In genomic region chr18:63366991-63367240, GRCh38 we compare ENCODE assay signal across 8 cellular contexts. TPM values are rescaled to one million over a fixed set of nuclear protein-coding genes. Genes with fewer than 3 reads are reported as not detected.
DNase-seq lines count a peak whose midpoint lies in the region; TF ChIP-seq lines count a peak whose summit lies in the region.

KDSR (minus strand) TSS chr18:63367206; CDS start chr18:63367118, 88 bp downstream.

- H3K4me1 ChIP-seq in Karpas-422 (ENCODE audit: low read length) (peaks cover 16% of the 10 kb centered on the region), vagina (peaks cover 32% of the 10 kb centered on the region)

- H3K9ac ChIP-seq in Karpas-422 (ENCODE audit: low read length), result peak within 1 kb of the TSS; percentile 93

- peak within 1 kb of the TSS; percentile 84 for H3K4me3 Mint-ChIP-seq in dendritic cell treated with granulocyte-macrophage colony-stimulating factor and Interleukin-4, amounts not matched to agents 40 ng/mL and 50 ng/mL, for 4 days
- H3K4me3 Mint-ChIP-seq in mesothelial cell of epicardium, result peak within 1 kb of the TSS; percentile 93

- H3K27me3 ChIP-seq in Karpas-422 (ENCODE audit: low read length) (no peaks in the 10 kb centered on the region), vagina (no peaks in the 10 kb centered on the region)

- TF ChIP-seq CTCF in mesothelial cell of epicardium (IDR thresholded peaks at IDR 0.05; ENCODE audit: unreplicated experiment) (no peak), vagina (IDR thresholded peaks at IDR 0.05) (no peak)

- in situ Hi-C loops in KBM-7 (cut with MboI; ENCODE audit: low pct_unique_long_range_greater_than_20kb, low sequenced_read_pairs), result no loop called here

- no peaks in the 10 kb centered on the region for H3K9me3 Mint-ChIP-seq in dendritic cell treated with granulocyte-macrophage colony-stimulating factor and Interleukin-4, amounts not matched to agents 40 ng/mL and 50 ng/mL, for 4 days
- peaks cover 9% of the 10 kb centered on the region for H3K9me3 Mint-ChIP-seq in mesothelial cell of epicardium

- H3K79me2 ChIP-seq in Karpas-422 (ENCODE audit: low read length), result peaks cover 41% of the 10 kb centered on the region

- H3K27ac ChIP-seq in Karpas-422 (ENCODE audit: low read length) (peak within 1 kb of the TSS; percentile 5; the same call in 1 of the 2 replicates), vagina (peak within 1 kb of the TSS; percentile 97)

- peak within 1 kb of the TSS; percentile 80 for H2AFZ ChIP-seq in Karpas-422 (ENCODE audit: low read length)

- peaks cover 2% of the 10 kb centered on the region for H3K27me3 Mint-ChIP-seq in dendritic cell treated with granulocyte-macrophage colony-stimulating factor and Interleukin-4, amounts not matched to agents 40 ng/mL and 50 ng/mL, for 4 days
- no peaks in the 10 kb centered on the region for H3K27me3 Mint-ChIP-seq in mesothelial cell of epicardium (ENCODE audit: low read depth)

- no peaks in the 10 kb centered on the region for H3K9me2 ChIP-seq in Karpas-422 (replicated peaks; ENCODE audit: insufficient read depth, low read length)

- no peaks in the 10 kb centered on the region for H4K20me1 ChIP-seq in Karpas-422 (ENCODE audit: insufficient read depth, low read depth, low read length)

- H3K36me3 Mint-ChIP-seq in dendritic cell treated with granulocyte-macrophage colony-stimulating factor and Interleukin-4, amounts not matched to agents 40 ng/mL and 50 ng/mL, for 4 days (ENCODE audit: low read depth), result peaks cover 9% of the 10 kb centered on the region
- H3K36me3 Mint-ChIP-seq in mesothelial cell of epicardium, result peaks cover 12% of the 10 kb centered on the region

- H3K4me2 ChIP-seq in Karpas-422 (ENCODE audit: low read depth, low read length, poor library complexity, severe bottlenecking), result peak within 1 kb of the TSS; percentile 87

- H3K9me3 ChIP-seq in Karpas-422 (ENCODE audit: low read length) (no peaks in the 10 kb centered on the region), vagina (no peaks in the 10 kb centered on the region)

- intact Hi-C loops in dendritic cell treated with granulocyte-macrophage colony-stimulating factor and Interleukin-4, amounts not matched to agents 40 ng/mL and 50 ng/mL, for 4 days (cut with micrococcal nuclease), result loop anchor here (1.0 to 2.0 kb wide), 2 partner anchors 55 to 130 kb away; partner anchors contain the start of gene VPS4B
- intact Hi-C loops in vagina (cut with DNase I), result loop anchor here (2.0 kb wide), 1 partner anchor 56 kb away; the partner anchor contains the start of gene VPS4B

- peaks cover 26% of the 10 kb centered on the region for H3K4me1 Mint-ChIP-seq in dendritic cell treated with granulocyte-macrophage colony-stimulating factor and Interleukin-4, amounts not matched to agents 40 ng/mL and 50 ng/mL, for 4 days (ENCODE audit: low read depth)
- peaks cover 23% of the 10 kb centered on the region for H3K4me1 Mint-ChIP-seq in mesothelial cell of epicardium

- H3K4me3 ChIP-seq in Karpas-422 (ENCODE audit: low read length), result peak within 1 kb of the TSS; percentile 87
- peak within 1 kb of the TSS; percentile 61 to 89 for H3K4me3 ChIP-seq in vagina

- no peak for TF ChIP-seq POLR2A in vagina (IDR thresholded peaks at IDR 0.05)

- H3K27ac Mint-ChIP-seq in dendritic cell treated with granulocyte-macrophage colony-stimulating factor and Interleukin-4, amounts not matched to agents 40 ng/mL and 50 ng/mL, for 4 days, result peak within 1 kb of the TSS; percentile 82
- peak within 1 kb of the TSS; percentile 93 for H3K27ac Mint-ChIP-seq in mesothelial cell of epicardium

- H3K36me3 ChIP-seq in Karpas-422 (ENCODE audit: insufficient read depth, low read length) (peaks cover 7% of the 10 kb centered on the region), vagina (peaks cover 0 to 9% of the 10 kb centered on the region in 2 donors)

- DNase-seq in A172 (ENCODE audit: low spot score), result no peak
- no peak for DNase-seq in Karpas-422
- no peak for DNase-seq in mesothelial cell of epicardium (ENCODE audit: low spot score in 2 of 2, unreplicated experiment in 2 of 2)
- no peak for DNase-seq in vagina (ENCODE audit: extremely low spot score in 2 of 2)
- DNase-seq in KBM-7, result no peak
- DNase-seq in ecto neural progenitor cell (ENCODE audit: low spot score), result no peak
- no peak for DNase-seq in NCI-H526 (lab: John Stamatoyannopoulos, UW)

RNA-seq across cellular contexts. Expression of gene KDSR, which starts in this region (rescaled TPM):
- total RNA-seq in A172 (2014; rRNA removed; shearing (Covaris generic)), result 24.0 and 32.9 TPM in 2 replicates
- 56.8 and 64.4 TPM in 2 replicates for total RNA-seq in Karpas-422 (2014; rRNA removed; shearing (Covaris generic); ENCODE audit: low replicate concordance)
- total RNA-seq in mesothelial cell of epicardium (47.0 to 52.8 TPM (median 52.3 TPM) in 3 replicates), vagina (42.0 TPM)
